In genomic region chr9:19516348-19516747, GRCh38 we compare ENCODE assay signal across 19 cellular contexts.
A peak's percentile ranks its signal among the peaks of the same experiment; 100 is the strongest.
DNase-seq lines count a peak whose midpoint lies in the region; ATAC-seq lines count a peak whose summit lies in the region.
"Had no signal": no experiment of that assay in that cellular context is flagged by ENCODE, and none has a peak within 500 bp of the region (broad histone marks: within the 10 kb centered on the region; RNA-seq: fewer than 3 reads in every experiment).

No MANE protein-coding gene starts in this region.

- no peak overlapping the region for H3K4me3 ChIP-seq in SJCRH30
- H3K4me3 ChIP-seq: GM23338 had no signal

- no peaks in the 10 kb centered on the region for H3K36me3 Mint-ChIP-seq in activated T-cell treated with anti-CD3 and anti-CD28 coated beads, Interleukin-2, amount 50 U/mL, for 24 hours (ENCODE audit: low read depth)
- H3K36me3 Mint-ChIP-seq in activated T-helper 2 cell treated with anti-CD3 and anti-CD28 coated beads, Interferon-gamma antibody, Interleukin-2, Interleukin-4, amounts not matched to agents 10 μg/mL and 5 μg/mL and 100 μg/mL, durations not matched to agents 14 hours and 24 hours and 36 hours (ENCODE audit: low read depth): no peaks in the 10 kb centered on the region
- no peaks in the 10 kb centered on the region for H3K36me3 Mint-ChIP-seq in stimulated activated effector memory CD8-positive, alpha-beta T cell treated with anti-CD3 and anti-CD28 coated beads, Interleukin-12 subunit alpha, Interleukin-12 subunit beta, amount 100 ng/mL, for 72 hours
- H3K36me3 Mint-ChIP-seq: CD4-positive, alpha-beta memory T cell had no signal

- H3K4me3 Mint-ChIP-seq in activated T-cell treated with anti-CD3 and anti-CD28 coated beads, Interleukin-2, amount 50 U/mL, for 24 hours: no peak overlapping the region
- H3K4me3 Mint-ChIP-seq in activated T-helper 2 cell treated with anti-CD3 and anti-CD28 coated beads, Interferon-gamma antibody, Interleukin-2, Interleukin-4, amounts not matched to agents 10 μg/mL and 5 μg/mL and 100 μg/mL, durations not matched to agents 14 hours and 24 hours and 36 hours (ENCODE audit: low read depth): no peak overlapping the region
- no peak overlapping the region for H3K4me3 Mint-ChIP-seq in stimulated activated effector memory CD8-positive, alpha-beta T cell treated with anti-CD3 and anti-CD28 coated beads, Interleukin-12 subunit alpha, Interleukin-12 subunit beta, amount 100 ng/mL, for 72 hours
- H3K4me3 Mint-ChIP-seq: B cell; CD4-positive, alpha-beta memory T cell; GM23338 had no signal

- no peaks in the 10 kb centered on the region for H3K4me1 ChIP-seq in SJCRH30

- intact Hi-C loops in activated T-helper 2 cell treated with anti-CD3 and anti-CD28 coated beads, Interferon-gamma antibody, Interleukin-2, Interleukin-4, amounts not matched to agents 10 μg/mL and 5 μg/mL and 100 μg/mL, durations not matched to agents 14 hours and 24 hours and 36 hours (cut with micrococcal nuclease): loop anchor here (1.0 to 10.0 kb wide), 4 partner anchors 24 to 798 kb away; no protein-coding TSS in a partner anchor

- no peaks in the 10 kb centered on the region for H3K9me3 Mint-ChIP-seq in activated T-cell treated with anti-CD3 and anti-CD28 coated beads, Interleukin-2, amount 50 U/mL, for 24 hours
- H3K9me3 Mint-ChIP-seq in activated T-helper 2 cell treated with anti-CD3 and anti-CD28 coated beads, Interferon-gamma antibody, Interleukin-2, Interleukin-4, amounts not matched to agents 10 μg/mL and 5 μg/mL and 100 μg/mL, durations not matched to agents 14 hours and 24 hours and 36 hours: no peaks in the 10 kb centered on the region
- no peaks in the 10 kb centered on the region for H3K9me3 Mint-ChIP-seq in stimulated activated effector memory CD8-positive, alpha-beta T cell treated with anti-CD3 and anti-CD28 coated beads, Interleukin-12 subunit alpha, Interleukin-12 subunit beta, amount 100 ng/mL, for 72 hours
- H3K9me3 Mint-ChIP-seq: GM23338 had no signal

- no peaks in the 10 kb centered on the region for H3K9me3 ChIP-seq in SJCRH30 (replicated peaks)

- peak overlapping the region; percentile 7 for H3K27ac Mint-ChIP-seq in activated T-cell treated with anti-CD3 and anti-CD28 coated beads, Interleukin-2, amount 50 U/mL, for 24 hours
- H3K27ac Mint-ChIP-seq in activated T-helper 2 cell treated with anti-CD3 and anti-CD28 coated beads, Interferon-gamma antibody, Interleukin-2, Interleukin-4, amounts not matched to agents 10 μg/mL and 5 μg/mL and 100 μg/mL, durations not matched to agents 14 hours and 24 hours and 36 hours: peak overlapping the region; percentile 42
- H3K27ac Mint-ChIP-seq in stimulated activated effector memory CD8-positive, alpha-beta T cell treated with anti-CD3 and anti-CD28 coated beads, Interleukin-12 subunit alpha, Interleukin-12 subunit beta, amount 100 ng/mL, for 72 hours: no peak overlapping the region
- H3K27ac Mint-ChIP-seq: B cell, GM23338 had no signal

- H3K36me3 ChIP-seq in SJCRH30: no peaks in the 10 kb centered on the region

- peak; percentile 38 for ATAC-seq in GM19351 (IDR thresholded peaks at IDR 0.05; ENCODE audit: unreplicated experiment)
- peak; percentile 68 for ATAC-seq in stimulated activated effector memory CD8-positive, alpha-beta T cell treated with anti-CD3 and anti-CD28 coated beads, Interleukin-12 subunit alpha, Interleukin-12 subunit beta, amount 100 ng/mL, for 72 hours
- ATAC-seq: Panc1 had no signal

- peaks cover 15% of the 10 kb centered on the region for H3K27me3 Mint-ChIP-seq in activated T-cell treated with anti-CD3 and anti-CD28 coated beads, Interleukin-2, amount 50 U/mL, for 24 hours
- H3K27me3 Mint-ChIP-seq in activated T-helper 2 cell treated with anti-CD3 and anti-CD28 coated beads, Interferon-gamma antibody, Interleukin-2, Interleukin-4, amounts not matched to agents 10 μg/mL and 5 μg/mL and 100 μg/mL, durations not matched to agents 14 hours and 24 hours and 36 hours (ENCODE audit: low read depth): no peaks in the 10 kb centered on the region
- H3K27me3 Mint-ChIP-seq: B cell had no signal

- no peak for DNase-seq in activated T-cell treated with anti-CD3 and anti-CD28 coated beads, Interleukin-2, amount 50 U/mL, for 24 hours
- no peak for DNase-seq in activated T-cell treated with anti-CD3 and anti-CD28 coated beads, Interleukin-2, amount 50 U/mL, for 1 hour
- DNase-seq in activated T-helper 2 cell treated with anti-CD3 and anti-CD28 coated beads, Interferon-gamma antibody, Interleukin-2, Interleukin-4, amounts not matched to agents 10 μg/mL and 5 μg/mL and 100 μg/mL, durations not matched to agents 14 hours and 24 hours and 36 hours (ENCODE audit: low spot score): no peak
- no peak for DNase-seq in stimulated activated effector memory CD8-positive, alpha-beta T cell treated with anti-CD3 and anti-CD28 coated beads, Interleukin-12 subunit alpha, Interleukin-12 subunit beta, amount 100 ng/mL, for 72 hours (ENCODE audit: low spot score in 2 of 2)
- DNase-seq in SJCRH30 (no peak), SW480 (ENCODE audit: low spot score) (no peak)
- DNase-seq: ACHN; CD4-positive, alpha-beta memory T cell; DMS79; IMR-90; Kasumi-1; NCI-H1417; NCI-H1930; NCI-H2171 treated with DMSO at 0.1 percent for 48 hours; NCI-H510A had no signal

- no peaks in the 10 kb centered on the region for H3K27me3 ChIP-seq in SJCRH30

- no peak overlapping the region for H3K27ac ChIP-seq in SJCRH30

- peaks cover 27% of the 10 kb centered on the region for H3K4me1 Mint-ChIP-seq in activated T-cell treated with anti-CD3 and anti-CD28 coated beads, Interleukin-2, amount 50 U/mL, for 24 hours (ENCODE audit: low read depth)
- H3K4me1 Mint-ChIP-seq in activated T-helper 2 cell treated with anti-CD3 and anti-CD28 coated beads, Interferon-gamma antibody, Interleukin-2, Interleukin-4, amounts not matched to agents 10 μg/mL and 5 μg/mL and 100 μg/mL, durations not matched to agents 14 hours and 24 hours and 36 hours (ENCODE audit: low read depth): peaks cover 46% of the 10 kb centered on the region
- H3K4me1 Mint-ChIP-seq in stimulated activated effector memory CD8-positive, alpha-beta T cell treated with anti-CD3 and anti-CD28 coated beads, Interleukin-12 subunit alpha, Interleukin-12 subunit beta, amount 100 ng/mL, for 72 hours: peaks cover 15% of the 10 kb centered on the region
- H3K4me1 Mint-ChIP-seq: B cell had no signal
